In genomic region chr16:29820271-29820701, GRCh38 we compare ENCODE assay signal across 8 cellular contexts. TPM values are rescaled to one million over a fixed set of nuclear protein-coding genes. Genes with fewer than 3 reads are reported as not detected.
A peak's percentile ranks its signal among the peaks of the same experiment; 100 is the strongest.
DNase-seq lines count a peak whose midpoint lies in the region; ATAC-seq, FAIRE-seq and TF ChIP-seq lines count a peak whose summit lies in the region.

Gene MVP, plus strand, starts transcription at chr16:29820462. Its CDS starts 10,088 bp downstream, at chr16:29830550.

- H3K36me3 Mint-ChIP-seq in T-cell, result peaks cover 16% of the 10 kb centered on the region

- H3K9me3 Mint-ChIP-seq in T-cell, result no peaks in the 10 kb centered on the region

- H3K27ac ChIP-seq in HUES64 (ENCODE audit: low read depth, low read length) (no peak within 1 kb of the TSS; the same call in 1 of the 2 replicates), breast epithelium (peak within 1 kb of the TSS; percentile 93 to 98)

- peak within 1 kb of the TSS; percentile 94 to 98 (median 95) for H3K4me3 Mint-ChIP-seq in T-cell

- no peaks in the 10 kb centered on the region for H3K27me3 Mint-ChIP-seq in T-cell

- no peaks in the 10 kb centered on the region for H3K27me3 ChIP-seq in HUES64 (ENCODE audit: insufficient read depth, low read length)
- no peaks in the 10 kb centered on the region for H3K27me3 ChIP-seq in breast epithelium

- H3K36me3 ChIP-seq in HUES64 (ENCODE audit: insufficient read depth, low read length) (peaks cover 33% of the 10 kb centered on the region), breast epithelium (no peaks in the 10 kb centered on the region)

- peak within 1 kb of the TSS; percentile 31; the same call in 1 of the 2 replicates for H3K4me3 ChIP-seq in HUES64 (ENCODE audit: low read length)
- peak within 1 kb of the TSS; percentile 68 to 73 (median 70) for H3K4me3 ChIP-seq in breast epithelium

- peaks cover 70 to 83% (median 73%) of the 10 kb centered on the region in 3 donors for H3K4me1 Mint-ChIP-seq in T-cell

- TF ChIP-seq POLR2A in breast epithelium (IDR thresholded peaks at IDR 0.05), result peak; percentile 15

- CTCF ChIA-PET in T-cell (lab: Charles Lee), result interaction anchor here (0.7 to 2.7 kb wide), 7 partner anchors 12 to 120 kb away, joined by 3 to 13 read pairs (median 4); partner anchors contain the start of gene KIF22 (in 1 of the 2)

- WGBS in HUES64, result 80% methylated on average over 4 of the region's 4 CpGs

- no peak within 1 kb of the TSS for H3K9ac ChIP-seq in HUES64 (ENCODE audit: low read depth, low read length)

- no peak for TF ChIP-seq CTCF in D721Med (IDR thresholded peaks at IDR 0.05; ENCODE audit: insufficient read depth, missing control alignments)
- no peak for TF ChIP-seq CTCF in breast epithelium (IDR thresholded peaks at IDR 0.05)

- H3K4me1 ChIP-seq in HUES64 (ENCODE audit: insufficient read depth, low read length), result peaks cover 8% of the 10 kb centered on the region
- peaks cover 13 to 31% of the 10 kb centered on the region in 2 donors for H3K4me1 ChIP-seq in breast epithelium

- ATAC-seq in T-cell (replicated peaks in 1 of 4) (peak in 1 of 4 experiments; percentile 13), GM18861 (IDR thresholded peaks at IDR 0.05; ENCODE audit: unreplicated experiment) (no peak), HG03342 (IDR thresholded peaks at IDR 0.05; ENCODE audit: unreplicated experiment) (no peak)

- peak within 1 kb of the TSS; percentile 96 for H3K27ac Mint-ChIP-seq in T-cell

- intact Hi-C loops in breast epithelium (cut with DNase I; ENCODE audit: low total_unique reads), result no loop called here

- DNase-seq in D721Med (ENCODE audit: insufficient read length, low spot score) (peak; percentile 77), T-cell (peak in 25 of 34 experiments; percentile 26 to 65 (median 47)), breast epithelium (ENCODE audit: low spot score in 2 of 2) (peak in 1 of 2 donors; percentile 68), kidney glomerular epithelial cell (lab: John Stamatoyannopoulos, UW) (peak; percentile 47)
- DNase-seq in stimulated activated CD4-positive, alpha-beta T cell treated with anti-CD3 and anti-CD28 coated beads, Interleukin-2, amount 100 ng/mL, for 24 hours, result peak; percentile 63 to 66

- FAIRE-seq in D721Med (lab: Jason Lieb, UNC), result no peak

- POLR2A ChIA-PET in T-cell (lab: Charles Lee), result no interaction called here

- H3K9me3 ChIP-seq in HUES64 (ENCODE audit: insufficient read depth, low read depth, low read length) (no peaks in the 10 kb centered on the region), breast epithelium (no peaks in the 10 kb centered on the region)

RNA-seq across cellular contexts. Expression of gene MVP, which starts in this region (rescaled TPM):
- polyA plus RNA-seq in HUES64 (2013, experiment 1 of 2), result 0.80 TPM
- 1.4 TPM for polyA plus RNA-seq in HUES64 (2013, experiment 2 of 2)
- 100 to 1,000 TPM; 140 to 173 (median 158) TPM for total RNA-seq in T-cell
- 100 to 1,000 TPM in 1 of 3 donors, 10 to 100 TPM in 2; 78.1 to 132 (median 99.7) TPM for total RNA-seq in breast epithelium
